22 cellular contexts compared by ENCODE assay signal in genomic region chr9:87722393-87722792, GRCh38. TPM values are rescaled to one million over a fixed set of nuclear protein-coding genes. Genes with fewer than 3 reads are reported as not detected.
DNase-seq lines count a peak whose midpoint lies in the region; TF ChIP-seq lines count a peak whose summit lies in the region.
"Had no signal": no experiment of that assay in that cellular context is flagged by ENCODE, and none has a peak within 500 bp of the region (broad histone marks: within the 10 kb centered on the region; RNA-seq: fewer than 3 reads in every experiment).

No MANE protein-coding gene starts in this region.

- no peak overlapping the region for H4K8ac ChIP-seq in mesenchymal stem cell (ENCODE audit: low read length)

- peaks cover 4% of the 10 kb centered on the region for H3K79me2 ChIP-seq in smooth muscle cell (ENCODE audit: low read depth)

- no peak overlapping the region for H2BK120ac ChIP-seq in mesenchymal stem cell (ENCODE audit: low read depth, low read length)

- no peak overlapping the region for H2BK12ac ChIP-seq in mesenchymal stem cell (ENCODE audit: low read length in 2 of 2)

- H3F3A ChIP-seq in smooth muscle cell (ENCODE audit: low read depth), result peaks cover 4% of the 10 kb centered on the region

- H3K27ac ChIP-seq in mesenchymal stem cell (ENCODE audit: low read length, poor library complexity, severe bottlenecking) (no peak overlapping the region), testis (no peak overlapping the region), breast epithelium (peak overlapping the region in 1 of 2 donors; percentile 7), smooth muscle cell (ENCODE audit: low read depth) (no peak overlapping the region)
- H3K27ac ChIP-seq: 22Rv1, ascending aorta had no signal

- no peak overlapping the region for H2AK5ac ChIP-seq in mesenchymal stem cell (ENCODE audit: low read length, severe bottlenecking)

- peak overlapping the region; percentile 16 for H2BK15ac ChIP-seq in mesenchymal stem cell (ENCODE audit: low read depth, poor library complexity, severe bottlenecking)

- peaks cover 12% of the 10 kb centered on the region for H3K4me1 ChIP-seq in mesenchymal stem cell (ENCODE audit: control insufficient read depth, insufficient read depth, low read depth, low read length)
- H3K4me1 ChIP-seq in testis, result peaks cover 4% of the 10 kb centered on the region
- H3K4me1 ChIP-seq in breast epithelium, result no peaks in the 10 kb centered on the region
- peaks cover 5% of the 10 kb centered on the region for H3K4me1 ChIP-seq in smooth muscle cell (ENCODE audit: low read depth)

- H3K36me3 ChIP-seq in mesenchymal stem cell (ENCODE audit: control insufficient read depth in 1 of 2, insufficient read depth in 2 of 2, low read depth in 1 of 2, low read length in 2 of 2) (peaks cover 5% of the 10 kb centered on the region in 2 experiments), testis (ENCODE audit: low read depth, missing control alignments) (no peaks in the 10 kb centered on the region), breast epithelium (no peaks in the 10 kb centered on the region), smooth muscle cell (ENCODE audit: low read depth) (no peaks in the 10 kb centered on the region)
- H3K36me3 ChIP-seq: ascending aorta had no signal

- TF ChIP-seq CTCF in testis (IDR thresholded peaks at IDR 0.05) (no peak), breast epithelium (IDR thresholded peaks at IDR 0.05) (no peak), smooth muscle cell (IDR thresholded peaks at IDR 0.05; ENCODE audit: borderline replicate concordance, insufficient read depth, poor library complexity, severe bottlenecking) (no peak)

- H3K14ac ChIP-seq in mesenchymal stem cell (ENCODE audit: low read length in 2 of 2), result no peak overlapping the region

- no peak overlapping the region for H3K18ac ChIP-seq in mesenchymal stem cell (ENCODE audit: low read depth in 1 of 2, low read length in 2 of 2)

- H3K4ac ChIP-seq in mesenchymal stem cell (ENCODE audit: low read depth in 1 of 2, low read length in 2 of 2), result no peak overlapping the region

- WGBS in mesenchymal stem cell, result 91% methylated on average over 1 of the region's 3 CpGs
- 83 to 91% methylated on average over 3 of the region's 3 CpGs for WGBS in testis, 2 donors
- WGBS in smooth muscle cell (ENCODE audit: low lambda C conversion rate), result 91% methylated on average over 3 of the region's 3 CpGs

- no peak overlapping the region for H2AFZ ChIP-seq in mesenchymal stem cell (ENCODE audit: low read depth, low read length)
- H2AFZ ChIP-seq in smooth muscle cell (ENCODE audit: low read depth), result no peak overlapping the region

- TF ChIP-seq POLR2A in testis (IDR thresholded peaks at IDR 0.05) (no peak), breast epithelium (IDR thresholded peaks at IDR 0.05) (no peak)

- H3K4me2 ChIP-seq in mesenchymal stem cell (ENCODE audit: low read length, poor library complexity, severe bottlenecking) (no peak overlapping the region), smooth muscle cell (no peak overlapping the region)

- intact Hi-C loops in testis (cut with DNase I; ENCODE audit: low total_unique reads) (no loop called here), breast epithelium (cut with DNase I; ENCODE audit: low total_unique reads) (no loop called here)

- no peaks in the 10 kb centered on the region for H4K20me1 ChIP-seq in smooth muscle cell (ENCODE audit: low read depth)

- peak; percentile 61 for DNase-seq in SIG-M5 treated with dmso at 0.1 percent for 504 hours (lab: John Stamatoyannopoulos, UW; ENCODE audit: unreplicated experiment)
- no peak for DNase-seq in SIG-M5 (lab: John Stamatoyannopoulos, UW)
- DNase-seq in NOMO-1 (lab: John Stamatoyannopoulos, UW; ENCODE audit: unreplicated experiment in 2 of 2), result peak; percentile 45 to 77
- no peak for DNase-seq in mesenchymal stem cell
- DNase-seq in testis, result peak; percentile 48
- DNase-seq in breast epithelium (ENCODE audit: low spot score in 2 of 2), result no peak
- no peak for DNase-seq in smooth muscle cell (lab: John Stamatoyannopoulos, UW; ENCODE audit: unreplicated experiment)
- DNase-seq in NCI-H510A treated with DMSO at 0.1 percent for 48 hours (lab: John Stamatoyannopoulos, UW), result no peak
- DNase-seq: activated CD4-positive, alpha-beta T cell treated with anti-CD3 and anti-CD28 coated beads for 36 hours; activated T-cell treated with anti-CD3 and anti-CD28 coated beads, Interleukin-2, amount 50 U/mL, for 4 hours; dermis blood vessel endothelial cell; DMS53; GDM1; islet precursor cell; NCI-H1417; NCI-H2081 treated with DMSO at 0.1 percent for 48 hours; NCI-H345; NCI-H82; sigmoid colon; T-helper 17 cell had no signal

- H3K9ac ChIP-seq in mesenchymal stem cell (ENCODE audit: low read length) (no peak overlapping the region), smooth muscle cell (ENCODE audit: low read depth) (no peak overlapping the region)

- H4K91ac ChIP-seq in mesenchymal stem cell (ENCODE audit: low read length), result no peak overlapping the region

- H3K9me3 ChIP-seq in mesenchymal stem cell (ENCODE audit: control insufficient read depth, low read length), result no peaks in the 10 kb centered on the region
- no peaks in the 10 kb centered on the region for H3K9me3 ChIP-seq in testis
- no peaks in the 10 kb centered on the region for H3K9me3 ChIP-seq in breast epithelium
- no peaks in the 10 kb centered on the region for H3K9me3 ChIP-seq in smooth muscle cell (replicated peaks; ENCODE audit: low read depth)
- H3K9me3 ChIP-seq: ascending aorta, sigmoid colon had no signal

- H2BK5ac ChIP-seq in mesenchymal stem cell (ENCODE audit: low read depth, low read length, poor library complexity, severe bottlenecking), result no peak overlapping the region

- H3K27me3 ChIP-seq in mesenchymal stem cell (ENCODE audit: control insufficient read depth in 1 of 2, insufficient read depth in 1 of 2, low read length in 2 of 2), result no peaks in the 10 kb centered on the region
- H3K27me3 ChIP-seq in testis, result no peaks in the 10 kb centered on the region
- H3K27me3 ChIP-seq in breast epithelium, result no peaks in the 10 kb centered on the region
- H3K27me3 ChIP-seq in smooth muscle cell (ENCODE audit: low read depth), result no peaks in the 10 kb centered on the region
- H3K27me3 ChIP-seq: ascending aorta, sigmoid colon had no signal

- H3K23ac ChIP-seq in mesenchymal stem cell (ENCODE audit: low read length in 2 of 2), result no peak overlapping the region

- H3K4me3 ChIP-seq in mesenchymal stem cell (ENCODE audit: insufficient read depth in 1 of 2, low read depth in 1 of 2, low read length in 2 of 2) (no peak overlapping the region), testis (no peak overlapping the region), breast epithelium (no peak overlapping the region), smooth muscle cell (no peak overlapping the region)
- H3K4me3 ChIP-seq: ascending aorta, sigmoid colon had no signal

- peaks cover 3% of the 10 kb centered on the region for H3K79me1 ChIP-seq in mesenchymal stem cell (replicated peaks; ENCODE audit: low read length, poor library complexity, severe bottlenecking)

RNA-seq across cellular contexts. Expression of gene CTSL, which starts 3.5 kb away (rescaled TPM):
- polyA plus RNA-seq in mesenchymal stem cell (2013, experiment 1 of 2), result 288 TPM
- 307 TPM for polyA plus RNA-seq in mesenchymal stem cell (2013, experiment 2 of 2)
- total RNA-seq in testis (100 to 1,000 TPM; 100 to 105 TPM), breast epithelium (100 to 1,000 TPM in 2 of 3 donors, 10 to 100 TPM in 1; 89.0 to 147 (median 134) TPM), smooth muscle cell (144 and 222 TPM in 2 replicates)
- polyA plus RNA-seq in testis (ENCODE audit: insufficient read depth, low read depth, low replicate concordance) (185 TPM), smooth muscle cell (174 and 178 TPM in 2 replicates)

Comparison
In these comparisons a context has a peak if more than half of its experiments do, and no peak if none do; other contexts are left out.
1. DNase-seq: peak in SIG-M5 treated with dmso at 0.1 percent for 504 hours (single experiment), NOMO-1 (2 of 2) and testis (single experiment); none in SIG-M5 (single experiment), mesenchymal stem cell (single experiment), breast epithelium (0 of 2), smooth muscle cell (single experiment) and NCI-H510A treated with DMSO at 0.1 percent for 48 hours (single experiment).